In genomic region chr10:80158126-80158525, GRCh38 we compare ENCODE assay signal across 11 cellular contexts. TPM values are rescaled to one million over a fixed set of nuclear protein-coding genes. Genes with fewer than 3 reads are reported as not detected.
DNase-seq lines count a peak whose midpoint lies in the region; ATAC-seq and TF ChIP-seq lines count a peak whose summit lies in the region.
"Had no signal": no experiment of that assay in that cellular context is flagged by ENCODE, and none has a peak within 500 bp of the region (broad histone marks: within the 10 kb centered on the region; RNA-seq: fewer than 3 reads in every experiment).

No MANE protein-coding gene starts in this region.

- H3K4me3 Mint-ChIP-seq in osteocyte (ENCODE audit: unreplicated experiment), result no peak overlapping the region
- H3K4me3 Mint-ChIP-seq: activated T-cell treated with anti-CD3 and anti-CD28 coated beads, Interleukin-2, amount 50 U/mL, for 72 hours had no signal

- ATAC-seq in Right ventricle myocardium inferior (peak; percentile 0), HG02610 (IDR thresholded peaks at IDR 0.05; ENCODE audit: unreplicated experiment) (no peak), HG02798 (IDR thresholded peaks at IDR 0.05; ENCODE audit: poor library complexity, unreplicated experiment) (no peak), HG03565 (IDR thresholded peaks at IDR 0.05; ENCODE audit: unreplicated experiment) (no peak)
- ATAC-seq: activated T-cell treated with anti-CD3 and anti-CD28 coated beads, Interleukin-2, amount 50 U/mL, for 72 hours had no signal

- H3K27ac ChIP-seq in esophagus squamous epithelium (peak overlapping the region; percentile 27 to 88 (median 74)), uterus (peak overlapping the region; percentile 81 to 90)

- H3K9me3 Mint-ChIP-seq in osteocyte (ENCODE audit: unreplicated experiment), result no peaks in the 10 kb centered on the region
- H3K9me3 Mint-ChIP-seq: activated T-cell treated with anti-CD3 and anti-CD28 coated beads, Interleukin-2, amount 50 U/mL, for 72 hours had no signal

- TF ChIP-seq POLR2A in esophagus squamous epithelium (IDR thresholded peaks at IDR 0.05) (no peak), uterus (IDR thresholded peaks at IDR 0.05) (no peak)

- DNase-seq in Right ventricle myocardium inferior (ENCODE audit: missing footprints), result no peak
- DNase-seq in cardiac septum (ENCODE audit: low spot score), result no peak
- DNase-seq in esophagus squamous epithelium (lab: John Stamatoyannopoulos, UW), result no peak
- DNase-seq in osteocyte (ENCODE audit: extremely low spot score, unreplicated experiment), result no peak
- no peak for DNase-seq in uterus
- DNase-seq: activated T-cell treated with anti-CD3 and anti-CD28 coated beads, Interleukin-2, amount 50 U/mL, for 72 hours; NCI-H1417 treated with DMSO at 0.1 percent for 48 hours had no signal

- peaks cover 72% of the 10 kb centered on the region for H3K4me1 Mint-ChIP-seq in osteocyte (ENCODE audit: unreplicated experiment)

- H3K4me3 ChIP-seq in esophagus squamous epithelium, result no peak overlapping the region
- no peak overlapping the region for H3K4me3 ChIP-seq in uterus

- peaks cover 50% of the 10 kb centered on the region for H3K36me3 Mint-ChIP-seq in osteocyte (ENCODE audit: unreplicated experiment)

- intact Hi-C loops in Right ventricle myocardium inferior (cut with DNase I) (loop anchor here (1.0 kb wide), 1 partner anchor 47 kb away; the partner anchor contains the start of gene ANXA11), cardiac septum (cut with DNase I) (loop anchor here (1.0 kb wide), 1 partner anchor 47 kb away; the partner anchor contains the start of gene ANXA11), esophagus squamous epithelium (cut with DNase I) (no loop called here), uterus (cut with DNase I; ENCODE audit: low total_unique reads) (loop anchor here (5.0 kb wide), 1 partner anchor 49 kb away; the partner anchor contains the start of gene ANXA11)

- H3K27ac Mint-ChIP-seq in osteocyte (ENCODE audit: unreplicated experiment), result peak overlapping the region; percentile 87
- H3K27ac Mint-ChIP-seq: activated T-cell treated with anti-CD3 and anti-CD28 coated beads, Interleukin-2, amount 50 U/mL, for 72 hours had no signal

- H3K36me3 ChIP-seq in esophagus squamous epithelium (peaks cover 27 to 100% (median 49%) of the 10 kb centered on the region in 3 donors), uterus (no peaks in the 10 kb centered on the region)

- no peaks in the 10 kb centered on the region for H3K9me3 ChIP-seq in esophagus squamous epithelium
- no peaks in the 10 kb centered on the region for H3K9me3 ChIP-seq in uterus

- TF ChIP-seq CTCF in esophagus squamous epithelium (IDR thresholded peaks at IDR 0.05), result no peak
- no peak for TF ChIP-seq CTCF in osteocyte (IDR thresholded peaks at IDR 0.05)
- no peak for TF ChIP-seq CTCF in uterus (IDR thresholded peaks at IDR 0.05)

- H3K4me1 ChIP-seq in esophagus squamous epithelium (peaks cover 17 to 76% (median 59%) of the 10 kb centered on the region in 3 donors), uterus (peaks cover 11 to 17% of the 10 kb centered on the region in 2 donors)

- no peaks in the 10 kb centered on the region for H3K27me3 ChIP-seq in esophagus squamous epithelium
- no peaks in the 10 kb centered on the region for H3K27me3 ChIP-seq in uterus

- WGBS in esophagus squamous epithelium, 2 donors, result 30 to 64% methylated on average over 2 to 5 of the region's 5 CpGs

- H3K27me3 Mint-ChIP-seq in osteocyte (ENCODE audit: unreplicated experiment), result no peaks in the 10 kb centered on the region

RNA-seq across cellular contexts. Expression of gene PLAC9, which starts 25.6 kb away (rescaled TPM):
- total RNA-seq in Right ventricle myocardium inferior (45.2 TPM), cardiac septum (30.4 TPM), esophagus squamous epithelium (10 to 100 TPM in 1 of 4 donors, 1 to 10 TPM in 3; 2.7 to 22.1 (median 3.0) TPM), osteocyte (125 and 131 TPM in 2 replicates), uterus (10 to 100 TPM; 24.5 to 91.7 (median 30.2) TPM)
- total RNA-seq: activated T-cell treated with anti-CD3 and anti-CD28 coated beads, Interleukin-2, amount 50 U/mL, for 72 hours; mononuclear cell had no signal

RNA-seq across cellular contexts. Expression of gene ANXA11, which starts 47.2 kb away (rescaled TPM):
- total RNA-seq in Right ventricle myocardium inferior (420 TPM), cardiac septum (406 TPM), esophagus squamous epithelium (100 to 1,000 TPM; 131 to 243 (median 163) TPM), osteocyte (127 and 129 TPM in 2 replicates), uterus (100 to 1,000 TPM in 1 of 4 donors, 10 to 100 TPM in 3; 15.6 to 157 (median 47.2) TPM)
